18 cellular contexts compared by ENCODE assay signal in the genomic region with DNA sequence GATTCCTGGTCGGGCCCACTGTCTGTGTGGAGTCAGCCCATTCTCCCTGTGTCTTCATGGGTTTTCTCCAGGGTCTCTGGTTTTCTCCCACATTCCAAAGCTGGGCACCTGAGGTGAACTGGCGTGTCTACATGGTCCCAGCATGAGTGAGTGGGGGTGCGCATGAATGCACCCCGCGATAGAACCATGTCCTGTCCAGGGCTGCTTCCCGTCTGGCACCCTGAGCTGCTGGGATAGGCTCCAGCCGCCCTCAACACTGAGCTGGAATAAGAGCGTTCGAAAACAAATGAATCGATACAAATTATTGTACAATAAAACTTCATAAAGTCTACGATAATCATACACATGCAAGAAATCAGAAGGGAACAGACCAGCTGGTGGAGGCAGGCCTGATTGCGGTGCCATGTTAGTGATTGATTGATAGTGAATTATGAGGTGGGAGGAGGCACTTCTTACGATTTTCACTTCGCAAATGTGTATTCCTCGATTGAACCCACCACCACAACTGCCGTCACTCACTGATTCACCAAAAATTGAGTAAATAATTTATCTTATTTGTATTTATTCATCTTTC.
"Had no signal": no experiment of that assay in that cellular context is flagged by ENCODE, and none has a peak within 500 bp of the region (broad histone marks: within the 10 kb centered on the region; RNA-seq: fewer than 3 reads in every experiment).

No MANE protein-coding gene starts in this region.

- H3K4me3 ChIP-seq: esophagus muscularis mucosa, gastrocnemius medialis, left lung, lung, stomach, thoracic aorta, transverse colon had no signal

- H3K27ac ChIP-seq: epithelial cell of prostate, esophagus muscularis mucosa, gastrocnemius medialis, left lung, stomach, thoracic aorta, transverse colon had no signal

- DNase-seq: caudate nucleus; effector memory CD4-positive, alpha-beta T cell; gastrocnemius medialis; left lung; mesendoderm; naive thymus-derived CD4-positive, alpha-beta T cell; nephron progenitor cell; small intestine; stimulated activated CD4-positive, alpha-beta T cell treated with anti-CD3 and anti-CD28 coated beads, Interleukin-2, amount 100 ng/mL, for 48 hours; stomach; substantia nigra; transverse colon had no signal

- H3K4me1 ChIP-seq: gastrocnemius medialis, left lung, transverse colon had no signal

- H3K27me3 Mint-ChIP-seq: naive thymus-derived CD4-positive, alpha-beta T cell had no signal

- H3K27me3 ChIP-seq: esophagus muscularis mucosa, gastrocnemius medialis, left lung, stomach, transverse colon had no signal

- H3K36me3 ChIP-seq: gastrocnemius medialis, transverse colon had no signal

- FAIRE-seq: endometrium, keratinocyte, small intestine had no signal

- H3K27ac Mint-ChIP-seq: nephron progenitor cell had no signal

- ATAC-seq: gastrocnemius medialis; left lung; naive thymus-derived CD4-positive, alpha-beta T cell had no signal

- H3K9me3 ChIP-seq: esophagus muscularis mucosa, gastrocnemius medialis, left lung, stomach, thoracic aorta, transverse colon had no signal

- H3K9me3 Mint-ChIP-seq: naive thymus-derived CD4-positive, alpha-beta T cell; nephron progenitor cell had no signal

- H3K4me3 Mint-ChIP-seq: nephron progenitor cell had no signal
